ENCODE assay signal across 27 cellular contexts in the genomic region with DNA sequence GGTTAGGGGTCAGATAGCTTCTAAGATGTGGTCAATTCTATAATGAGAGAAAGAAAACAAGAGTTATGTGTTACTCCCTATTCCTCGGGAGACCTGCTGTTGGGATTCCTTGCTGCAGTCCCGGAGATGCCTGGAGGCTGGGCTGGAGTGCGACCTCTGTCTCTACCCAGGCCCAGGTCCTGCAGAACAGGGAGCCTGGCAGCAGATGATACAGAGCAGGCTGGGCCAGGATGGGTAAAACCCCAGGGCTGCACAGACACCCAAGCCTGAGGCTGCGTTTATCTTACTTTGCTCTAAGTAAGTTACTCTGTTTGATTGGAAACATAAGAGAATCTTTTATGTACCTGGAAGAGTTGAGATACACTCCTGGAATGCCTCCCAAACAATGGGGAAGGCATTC.
"Had no signal": no experiment of that assay in that cellular context is flagged by ENCODE, and none has a peak within 500 bp of the region (broad histone marks: within the 10 kb centered on the region; RNA-seq: fewer than 3 reads in every experiment).

No MANE protein-coding gene starts in this region.

- H3K27ac ChIP-seq: body of pancreas, left ventricle myocardium inferior, pancreas, psoas muscle, right atrium auricular region, tibial nerve had no signal

- H3K9me3 ChIP-seq: body of pancreas, left ventricle myocardium inferior, pancreas, psoas muscle, right atrium auricular region, tibial nerve had no signal

- DNase-seq: activated CD4-positive, alpha-beta T cell treated with anti-CD3 and anti-CD28 coated beads for 4 hours; activated CD4-positive, alpha-beta T cell treated with anti-CD3 and anti-CD28 coated beads, Interleukin-2, amount 50 U/mL, for 48 hours; activated CD4-positive, CD25-positive, alpha-beta regulatory T cell; activated CD8-positive, alpha-beta memory T cell treated with anti-CD3 and anti-CD28 coated beads, Interleukin-2, amount 50 U/mL, for 48 hours; activated effector memory CD4-positive, alpha-beta T cell treated with anti-CD3 and anti-CD28 coated beads, Interleukin-2, amount 50 U/mL, for 16 hours; activated naive CD4-positive, alpha-beta T cell treated with anti-CD3 and anti-CD28 coated beads, Interleukin-2, amount 50 U/mL, for 16 hours; activated naive CD8-positive, alpha-beta T cell treated with anti-CD3 and anti-CD28 coated beads, Interleukin-2, amount 50 U/mL, for 24 hours; activated T-cell treated with anti-CD3 and anti-CD28 coated beads, Interleukin-2, amount 50 U/mL, for 48 hours; anterior cingulate cortex; effector CD8-positive, alpha-beta T cell; foreskin melanocyte; immature natural killer cell; kidney glomerular epithelial cell; left ventricle myocardium inferior; mammary epithelial cell; midbrain; natural killer cell; pancreas; stimulated activated CD4-positive, alpha-beta T cell treated with anti-CD3 and anti-CD28 coated beads, Interleukin-4, amount 100 ng/mL, for 4 hours; stimulated activated naive CD8-positive, alpha-beta T cell treated with anti-CD3 and anti-CD28 coated beads, Interleukin-15, amount 100 ng/mL, for 72 hours; T-cell; T-helper 9 cell had no signal

- H3K4me3 Mint-ChIP-seq: activated naive CD8-positive, alpha-beta T cell treated with anti-CD3 and anti-CD28 coated beads, Interleukin-2, amount 50 U/mL, for 24 hours; dendritic cell treated with granulocyte-macrophage colony-stimulating factor and Interleukin-4, amounts not matched to agents 40 ng/mL and 50 ng/mL, for 4 days; immature natural killer cell; natural killer cell; stimulated activated naive CD8-positive, alpha-beta T cell treated with anti-CD3 and anti-CD28 coated beads, Interleukin-15, amount 100 ng/mL, for 72 hours; T-cell had no signal

- H3K27ac Mint-ChIP-seq: activated naive CD8-positive, alpha-beta T cell treated with anti-CD3 and anti-CD28 coated beads, Interleukin-2, amount 50 U/mL, for 24 hours; dendritic cell treated with granulocyte-macrophage colony-stimulating factor and Interleukin-4, amounts not matched to agents 40 ng/mL and 50 ng/mL, for 4 days; stimulated activated naive CD8-positive, alpha-beta T cell treated with anti-CD3 and anti-CD28 coated beads, Interleukin-15, amount 100 ng/mL, for 72 hours; T-cell had no signal

- H3K27me3 ChIP-seq: body of pancreas, pancreas, right atrium auricular region, tibial nerve had no signal

- H3K4me1 ChIP-seq: body of pancreas, pancreas had no signal

- ATAC-seq: activated naive CD8-positive, alpha-beta T cell treated with anti-CD3 and anti-CD28 coated beads, Interleukin-2, amount 50 U/mL, for 24 hours; body of pancreas; natural killer cell; pancreas; stimulated activated naive CD8-positive, alpha-beta T cell treated with anti-CD3 and anti-CD28 coated beads, Interleukin-15, amount 100 ng/mL, for 72 hours; T-cell had no signal

- H3K9me3 Mint-ChIP-seq: activated naive CD8-positive, alpha-beta T cell treated with anti-CD3 and anti-CD28 coated beads, Interleukin-2, amount 50 U/mL, for 24 hours; dendritic cell treated with granulocyte-macrophage colony-stimulating factor and Interleukin-4, amounts not matched to agents 40 ng/mL and 50 ng/mL, for 4 days; immature natural killer cell; natural killer cell; stimulated activated naive CD8-positive, alpha-beta T cell treated with anti-CD3 and anti-CD28 coated beads, Interleukin-15, amount 100 ng/mL, for 72 hours; T-cell had no signal

- H3K4me3 ChIP-seq: body of pancreas, left ventricle myocardium inferior, pancreas, psoas muscle, right atrium auricular region, tibial nerve had no signal

- H3K27me3 Mint-ChIP-seq: activated naive CD8-positive, alpha-beta T cell treated with anti-CD3 and anti-CD28 coated beads, Interleukin-2, amount 50 U/mL, for 24 hours; dendritic cell treated with granulocyte-macrophage colony-stimulating factor and Interleukin-4, amounts not matched to agents 40 ng/mL and 50 ng/mL, for 4 days; stimulated activated naive CD8-positive, alpha-beta T cell treated with anti-CD3 and anti-CD28 coated beads, Interleukin-15, amount 100 ng/mL, for 72 hours; T-cell had no signal

- H3K36me3 Mint-ChIP-seq: natural killer cell had no signal
